Comparison of ENCODE assay signal across 6 cellular contexts in genomic region chr16:47571711-47572110, GRCh38.
"Had no signal": no experiment of that assay in that cellular context is flagged by ENCODE, and none has a peak within 500 bp of the region (broad histone marks: within the 10 kb centered on the region; RNA-seq: fewer than 3 reads in every experiment).

No MANE protein-coding gene starts in this region.

- H3K27ac Mint-ChIP-seq: GM23338, H9 had no signal

- H3K27ac ChIP-seq: HL-60 had no signal

- H3K4me1 Mint-ChIP-seq: GM23338 had no signal

- DNase-seq: H9, HCEC 1CT, KG1 had no signal

- H2AFZ ChIP-seq: GM23338 had no signal

- H3K4me3 Mint-ChIP-seq: GM23338, H9 had no signal

- H3K4me3 ChIP-seq: GM23338 had no signal

- H3K27me3 Mint-ChIP-seq: IgD-negative memory B cell had no signal

- H3K9me3 Mint-ChIP-seq: GM23338, H9 had no signal

- H3K4me2 ChIP-seq: GM23338 had no signal
